Comparison of ENCODE assay signal across 12 cellular contexts in genomic region chr7:124918662-124919061, GRCh38. TPM values are rescaled to one million over a fixed set of nuclear protein-coding genes. Genes with fewer than 3 reads are reported as not detected.
A peak's percentile ranks its signal among the peaks of the same experiment; 100 is the strongest.
DNase-seq lines count a peak whose midpoint lies in the region; ATAC-seq lines count a peak whose summit lies in the region.
"Had no signal": no experiment of that assay in that cellular context is flagged by ENCODE, and none has a peak within 500 bp of the region (broad histone marks: within the 10 kb centered on the region; RNA-seq: fewer than 3 reads in every experiment).

No MANE protein-coding gene starts in this region.

- no peak for DNase-seq in stimulated activated effector memory CD8-positive, alpha-beta T cell treated with anti-CD3 and anti-CD28 coated beads, Interleukin-12 subunit alpha, Interleukin-12 subunit beta, amount 100 ng/mL, for 72 hours (ENCODE audit: low spot score in 2 of 2)
- DNase-seq in head of caudate nucleus (no peak), caudate nucleus (lab: John Stamatoyannopoulos, UW) (no peak)
- DNase-seq in naive thymus-derived CD8-positive, alpha-beta T cell, result no peak
- DNase-seq: NCI-H446 treated with DMSO at 0.1 percent for 48 hours, RPMI8226, T1000 had no signal

- no peaks in the 10 kb centered on the region for H3K9me3 Mint-ChIP-seq in stimulated activated effector memory CD8-positive, alpha-beta T cell treated with anti-CD3 and anti-CD28 coated beads, Interleukin-12 subunit alpha, Interleukin-12 subunit beta, amount 100 ng/mL, for 72 hours
- no peaks in the 10 kb centered on the region for H3K9me3 Mint-ChIP-seq in naive thymus-derived CD8-positive, alpha-beta T cell
- H3K9me3 Mint-ChIP-seq: activated naive CD4-positive, alpha-beta T cell treated with anti-CD3 and anti-CD28 coated beads, Interleukin-2, amount 50 U/mL, for 72 hours had no signal

- H3K36me3 Mint-ChIP-seq in stimulated activated effector memory CD8-positive, alpha-beta T cell treated with anti-CD3 and anti-CD28 coated beads, Interleukin-12 subunit alpha, Interleukin-12 subunit beta, amount 100 ng/mL, for 72 hours, result peaks cover 37% of the 10 kb centered on the region
- H3K36me3 Mint-ChIP-seq in naive thymus-derived CD8-positive, alpha-beta T cell, result peaks cover 0 to 49% (median 12%) of the 10 kb centered on the region in 3 donors

- no peaks in the 10 kb centered on the region for H3K27me3 Mint-ChIP-seq in naive thymus-derived CD8-positive, alpha-beta T cell

- H3K4me1 Mint-ChIP-seq in stimulated activated effector memory CD8-positive, alpha-beta T cell treated with anti-CD3 and anti-CD28 coated beads, Interleukin-12 subunit alpha, Interleukin-12 subunit beta, amount 100 ng/mL, for 72 hours, result peaks cover 16% of the 10 kb centered on the region
- H3K4me1 Mint-ChIP-seq in naive thymus-derived CD8-positive, alpha-beta T cell, result peaks cover 13 to 36% (median 20%) of the 10 kb centered on the region in 4 donors

- no peak overlapping the region for H3K27ac Mint-ChIP-seq in stimulated activated effector memory CD8-positive, alpha-beta T cell treated with anti-CD3 and anti-CD28 coated beads, Interleukin-12 subunit alpha, Interleukin-12 subunit beta, amount 100 ng/mL, for 72 hours
- no peak overlapping the region for H3K27ac Mint-ChIP-seq in naive thymus-derived CD8-positive, alpha-beta T cell
- H3K27ac Mint-ChIP-seq: activated naive CD4-positive, alpha-beta T cell treated with anti-CD3 and anti-CD28 coated beads, Interleukin-2, amount 50 U/mL, for 72 hours had no signal

- ATAC-seq in GM19035 (IDR thresholded peaks at IDR 0.05; ENCODE audit: unreplicated experiment), result peak; percentile 70
- peak; percentile 44 for ATAC-seq in GM21737 (IDR thresholded peaks at IDR 0.05; ENCODE audit: unreplicated experiment)
- ATAC-seq in HG03139 (IDR thresholded peaks at IDR 0.05; ENCODE audit: unreplicated experiment), result peak; percentile 53
- ATAC-seq in stimulated activated effector memory CD8-positive, alpha-beta T cell treated with anti-CD3 and anti-CD28 coated beads, Interleukin-12 subunit alpha, Interleukin-12 subunit beta, amount 100 ng/mL, for 72 hours, result peak; percentile 82
- ATAC-seq in HG03571 (IDR thresholded peaks at IDR 0.05; ENCODE audit: unreplicated experiment), result no peak
- no peak for ATAC-seq in naive thymus-derived CD8-positive, alpha-beta T cell
- ATAC-seq: activated naive CD4-positive, alpha-beta T cell treated with anti-CD3 and anti-CD28 coated beads, Interleukin-2, amount 50 U/mL, for 72 hours had no signal

- H3K27ac ChIP-seq in caudate nucleus (ENCODE audit: low read depth, low read length), result no peak overlapping the region

- POLR2A ChIA-PET in naive thymus-derived CD8-positive, alpha-beta T cell (lab: Charles Lee), result no interaction called here

- intact Hi-C loops in head of caudate nucleus (cut with DNase I), result no loop called here

- H3K4me3 Mint-ChIP-seq in stimulated activated effector memory CD8-positive, alpha-beta T cell treated with anti-CD3 and anti-CD28 coated beads, Interleukin-12 subunit alpha, Interleukin-12 subunit beta, amount 100 ng/mL, for 72 hours, result no peak overlapping the region
- no peak overlapping the region for H3K4me3 Mint-ChIP-seq in naive thymus-derived CD8-positive, alpha-beta T cell

RNA-seq across cellular contexts. Expression of gene POT1, which starts 11.0 kb away (rescaled TPM):
- total RNA-seq in naive thymus-derived CD8-positive, alpha-beta T cell, result 10 to 100 TPM; 29.6 to 36.1 TPM
- 10 to 100 TPM; 21.8 to 27.1 (median 23.5) TPM for polyA plus RNA-seq in naive thymus-derived CD8-positive, alpha-beta T cell

Comparison
In these comparisons a context has a peak if more than half of its experiments do, and no peak if none do; other contexts are left out.
1. ATAC-seq: peak in GM19035 (single experiment), GM21737 (single experiment), HG03139 (single experiment) and stimulated activated effector memory CD8-positive, alpha-beta T cell treated with anti-CD3 and anti-CD28 coated beads, Interleukin-12 subunit alpha, Interleukin-12 subunit beta, amount 100 ng/mL, for 72 hours (single experiment); none in HG03571 (single experiment) and naive thymus-derived CD8-positive, alpha-beta T cell (0 of 2).